In genomic region chr17:75979705-75980187, GRCh38 we compare ENCODE assay signal across 7 cellular contexts. TPM values are rescaled to one million over a fixed set of nuclear protein-coding genes. Genes with fewer than 3 reads are reported as not detected.
DNase-seq lines count a peak whose midpoint lies in the region; ATAC-seq and TF ChIP-seq lines count a peak whose summit lies in the region.

No MANE protein-coding gene starts in this region.

- peak overlapping the region; percentile 83 for H3K4me3 ChIP-seq in astrocyte of the cerebellum (ENCODE audit: low read depth, low read length)
- peak overlapping the region; percentile 82 for H3K4me3 ChIP-seq in suprapubic skin

- TF ChIP-seq CTCF in astrocyte of the cerebellum (IDR thresholded peaks at IDR 0.05; ENCODE audit: low read depth, low read length, missing control alignments), result no peak
- TF ChIP-seq CTCF in suprapubic skin (IDR thresholded peaks at IDR 0.05), result no peak

- 9% methylated on average over 15 of the region's 19 CpGs for WGBS in suprapubic skin

- no peak for TF ChIP-seq EP300 in suprapubic skin (IDR thresholded peaks at IDR 0.05)

- ATAC-seq in GM19351 (IDR thresholded peaks at IDR 0.05; ENCODE audit: unreplicated experiment) (peak; percentile 17), HG03354 (IDR thresholded peaks at IDR 0.05; ENCODE audit: poor library complexity, severe bottlenecking, unreplicated experiment) (peak; percentile 14), HG02840 (IDR thresholded peaks at IDR 0.05; ENCODE audit: low FRiP score, unreplicated experiment) (no peak), HG03378 (IDR thresholded peaks at IDR 0.05; ENCODE audit: unreplicated experiment) (no peak)

- H3K4me1 ChIP-seq in suprapubic skin, result peaks cover 80% of the 10 kb centered on the region

- DNase-seq in astrocyte of the cerebellum (ENCODE audit: low read depth) (no peak), suprapubic skin (ENCODE audit: low spot score in 2 of 2) (peak in 1 of 2 donors; percentile 86)

- no peak for TF ChIP-seq POLR2A in suprapubic skin (IDR thresholded peaks at IDR 0.05)

- H3K27ac ChIP-seq in layer of hippocampus (ENCODE audit: low read depth, low read length), result peak overlapping the region; percentile 98
- H3K27ac ChIP-seq in suprapubic skin, result peak overlapping the region; percentile 99

- in situ Hi-C loops in astrocyte of the cerebellum (cut with HindIII; ENCODE audit: low sequenced_read_pairs), result no loop called here

- no peaks in the 10 kb centered on the region for H3K9me3 ChIP-seq in suprapubic skin

- no peaks in the 10 kb centered on the region for H3K27me3 ChIP-seq in layer of hippocampus (ENCODE audit: control insufficient read depth, insufficient read depth, low read length)
- H3K27me3 ChIP-seq in suprapubic skin, result no peaks in the 10 kb centered on the region

- no peaks in the 10 kb centered on the region for H3K36me3 ChIP-seq in suprapubic skin

RNA-seq across cellular contexts. Expression of gene TEN1, which starts 0.7 kb away (rescaled TPM):
- total RNA-seq in suprapubic skin, result 10 to 100 TPM; 20.0 to 43.6 (median 26.9) TPM

RNA-seq across cellular contexts. Expression of gene ACOX1, which starts 0.8 kb away (rescaled TPM):
- total RNA-seq in suprapubic skin, result 10 to 100 TPM; 59.6 to 89.7 (median 71.5) TPM

RNA-seq across cellular contexts. Expression of gene CDK3, which starts 20.9 kb away (rescaled TPM):
- total RNA-seq in suprapubic skin, result 10 to 100 TPM in 2 of 4 donors, 1 to 10 TPM in 2; 5.6 to 33.1 (median 9.6) TPM

RNA-seq across cellular contexts. Expression of gene FBF1, which starts 38.9 kb away (rescaled TPM):
- total RNA-seq in suprapubic skin, result 10 to 100 TPM; 17.8 to 57.5 (median 27.9) TPM

RNA-seq across cellular contexts. Expression of gene EVPL, which starts 47.4 kb away (rescaled TPM):
- total RNA-seq in suprapubic skin, result 100 to 1,000 TPM; 218 to 425 (median 274) TPM

Comparison
In these comparisons a context has a peak if more than half of its experiments do, and no peak if none do; other contexts are left out.
1. ATAC-seq: peak in GM19351 (single experiment) and HG03354 (single experiment); none in HG02840 (single experiment) and HG03378 (single experiment).